30 cellular contexts compared by ENCODE assay signal in the genomic region with DNA sequence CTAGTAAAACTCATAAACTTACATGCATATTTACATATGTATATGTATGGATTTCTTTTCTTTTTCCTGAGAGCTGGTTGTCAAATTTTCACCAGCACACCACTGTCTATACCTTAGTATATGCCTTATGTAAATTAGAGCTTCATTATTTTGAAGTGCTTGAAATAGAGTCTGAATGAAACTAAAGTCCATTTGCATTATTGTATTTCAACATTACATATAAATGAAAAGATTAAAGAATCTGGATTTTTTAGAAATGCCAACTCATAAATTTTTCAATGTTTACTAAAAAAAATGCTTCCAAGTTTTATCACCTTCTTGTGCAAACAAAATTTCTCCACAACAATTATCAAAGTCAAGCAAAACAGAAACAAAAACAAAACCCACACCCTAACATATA.
"Had no signal": no experiment of that assay in that cellular context is flagged by ENCODE, and none has a peak within 500 bp of the region (broad histone marks: within the 10 kb centered on the region; RNA-seq: fewer than 3 reads in every experiment).

No MANE protein-coding gene starts in this region.

- H3K27me3 Mint-ChIP-seq: dendritic cell treated with granulocyte-macrophage colony-stimulating factor and Interleukin-4, amounts not matched to agents 40 ng/mL and 50 ng/mL, for 4 days; naive B cell; natural killer cell treated with Interleukin-12 subunit alpha and Interleukin-12 subunit beta and Interleukin-15 and Interleukin-18, amount 100 ng/mL, for 72 hours; progenitor cell of endocrine pancreas; stimulated activated memory B cell treated with anti-CD40 and anti-IgM and Interleukin-4, amounts not matched to agents 10 μg/mL and 1 μg/mL and 100 μg/mL, for 72 hours had no signal

- ATAC-seq: foreskin keratinocyte; heart right ventricle; left cardiac atrium; left lung; mucosa of descending colon; natural killer cell treated with Interleukin-12 subunit alpha and Interleukin-12 subunit beta and Interleukin-15 and Interleukin-18, amount 100 ng/mL, for 72 hours; right cardiac atrium; stimulated activated memory B cell treated with anti-CD40 and anti-IgM and Interleukin-4, amounts not matched to agents 10 μg/mL and 1 μg/mL and 100 μg/mL, for 72 hours; stimulated activated naive CD8-positive, alpha-beta T cell treated with anti-CD3 and anti-CD28 coated beads, Interleukin-15, Interleukin-2, amounts not matched to agents 100 U/mL and 50 U/mL, for 24 hours had no signal

- H3K36me3 ChIP-seq: colonic mucosa, esophagus muscularis mucosa, heart right ventricle, left lung, neutrophil, sigmoid colon, tibial artery had no signal

- H3K27me3 ChIP-seq: colonic mucosa, esophagus muscularis mucosa, foreskin keratinocyte, heart right ventricle, left lung, neutrophil, sigmoid colon, spleen, testis, tibial artery, upper lobe of left lung had no signal

- H3K36me3 Mint-ChIP-seq: mesothelial cell of epicardium; naive B cell; natural killer cell treated with Interleukin-12 subunit alpha and Interleukin-12 subunit beta and Interleukin-15 and Interleukin-18, amount 100 ng/mL, for 72 hours had no signal

- DNase-seq: colonic mucosa; effector CD8-positive, alpha-beta T cell; endodermal cell; foreskin keratinocyte; glutamatergic neuron; heart right ventricle; hippocampal formation; left cardiac atrium; left lung; mesenchymal stem cell; naive B cell; right cardiac atrium; sigmoid colon; spleen; stimulated activated CD4-positive, alpha-beta T cell treated with anti-CD3 and anti-CD28 coated beads, Interleukin-4, amount 100 ng/mL, for 4 hours; stimulated activated naive CD8-positive, alpha-beta T cell treated with anti-CD3 and anti-CD28 coated beads, Interleukin-15, Interleukin-2, amounts not matched to agents 100 U/mL and 50 U/mL, for 24 hours; substantia nigra; testis; tibial artery; upper lobe of left lung had no signal

- H3K27ac ChIP-seq: colonic mucosa, foreskin keratinocyte, heart right ventricle, left lung, neutrophil, parathyroid adenoma, testis had no signal

- H3K9ac ChIP-seq: parathyroid adenoma had no signal

- H3K27ac Mint-ChIP-seq: dendritic cell treated with granulocyte-macrophage colony-stimulating factor and Interleukin-4, amounts not matched to agents 40 ng/mL and 50 ng/mL, for 4 days; mesothelial cell of epicardium; progenitor cell of endocrine pancreas; stimulated activated memory B cell treated with anti-CD40 and anti-IgM and Interleukin-4, amounts not matched to agents 10 μg/mL and 1 μg/mL and 100 μg/mL, for 72 hours had no signal

- H3K9me3 Mint-ChIP-seq: dendritic cell treated with granulocyte-macrophage colony-stimulating factor and Interleukin-4, amounts not matched to agents 40 ng/mL and 50 ng/mL, for 4 days; endodermal cell; mesothelial cell of epicardium; naive B cell; natural killer cell treated with Interleukin-12 subunit alpha and Interleukin-12 subunit beta and Interleukin-15 and Interleukin-18, amount 100 ng/mL, for 72 hours; neural crest cell; stimulated activated memory B cell treated with anti-CD40 and anti-IgM and Interleukin-4, amounts not matched to agents 10 μg/mL and 1 μg/mL and 100 μg/mL, for 72 hours had no signal

- H3K4me3 ChIP-seq: colonic mucosa, esophagus muscularis mucosa, heart right ventricle, left lung, mucosa of descending colon, sigmoid colon, spleen, testis, tibial artery, upper lobe of left lung had no signal

- H3K9me3 ChIP-seq: colonic mucosa, esophagus muscularis mucosa, heart right ventricle, left lung, mucosa of descending colon, neutrophil, sigmoid colon, spleen, testis, tibial artery, upper lobe of left lung had no signal

- H3K4me3 Mint-ChIP-seq: dendritic cell treated with granulocyte-macrophage colony-stimulating factor and Interleukin-4, amounts not matched to agents 40 ng/mL and 50 ng/mL, for 4 days; endodermal cell; mesothelial cell of epicardium; natural killer cell treated with Interleukin-12 subunit alpha and Interleukin-12 subunit beta and Interleukin-15 and Interleukin-18, amount 100 ng/mL, for 72 hours; neural crest cell; stimulated activated memory B cell treated with anti-CD40 and anti-IgM and Interleukin-4, amounts not matched to agents 10 μg/mL and 1 μg/mL and 100 μg/mL, for 72 hours had no signal
